Comparison of ENCODE assay signal across 15 cellular contexts in genomic region chr9:131693651-131694597, GRCh38. TPM values are rescaled to one million over a fixed set of nuclear protein-coding genes. Genes with fewer than 3 reads are reported as not detected.
DNase-seq lines count a peak whose midpoint lies in the region; ATAC-seq and TF ChIP-seq lines count a peak whose summit lies in the region.
"Had no signal": no experiment of that assay in that cellular context is flagged by ENCODE, and none has a peak within 500 bp of the region (broad histone marks: within the 10 kb centered on the region; RNA-seq: fewer than 3 reads in every experiment).

No MANE protein-coding gene starts in this region.

- H3K4me1 Mint-ChIP-seq in activated T-cell treated with anti-CD3 and anti-CD28 coated beads, Interleukin-2, amount 50 U/mL, for 72 hours (ENCODE audit: low read depth): peaks cover 78% of the 10 kb centered on the region
- H3K4me1 Mint-ChIP-seq in activated T-cell treated with anti-CD3 and anti-CD28 coated beads, Interleukin-2, amount 50 U/mL, for 4 hours (ENCODE audit: low read depth): peaks cover 91% of the 10 kb centered on the region
- H3K4me1 Mint-ChIP-seq in activated B cell treated with CpG ODN at 0.5 μM for 24 hours (peaks cover 95% of the 10 kb centered on the region), glutamatergic neuron (ENCODE audit: low read depth, unreplicated experiment) (peaks cover 67% of the 10 kb centered on the region)
- H3K4me1 Mint-ChIP-seq in stimulated activated memory B cell treated with anti-CD40 and anti-IgM and Interleukin-4, amounts not matched to agents 10 μg/mL and 1 μg/mL and 100 μg/mL, for 72 hours: peaks cover 95% of the 10 kb centered on the region

- TF ChIP-seq CTCF in activated B cell treated with CpG ODN at 0.5 μM for 24 hours (IDR thresholded peaks at IDR 0.05) (no peak), glutamatergic neuron (IDR thresholded peaks at IDR 0.05; ENCODE audit: partially characterized antibody, unreplicated experiment) (no peak)

- DNase-seq in activated T-cell treated with anti-CD3 and anti-CD28 coated beads, Interleukin-2, amount 50 U/mL, for 72 hours: no peak
- DNase-seq in activated T-cell treated with anti-CD3 and anti-CD28 coated beads, Interleukin-2, amount 50 U/mL, for 4 hours: no peak
- DNase-seq in activated B cell treated with CpG ODN at 0.5 μM for 24 hours: no peak
- DNase-seq in glutamatergic neuron: no peak
- no peak for DNase-seq in left colon
- DNase-seq: activated CD4-positive, CD25-positive, alpha-beta regulatory T cell treated with anti-CD3 and anti-CD28 coated beads, Interleukin-2, amount 50 U/mL, for 72 hours; aorta; GOT3; NCI-H2029 treated with DMSO at 0.1 percent for 48 hours; NCI-H748 treated with DMSO at 0.1 percent for 48 hours; nucleus accumbens had no signal

- H3K27ac Mint-ChIP-seq in activated T-cell treated with anti-CD3 and anti-CD28 coated beads, Interleukin-2, amount 50 U/mL, for 72 hours: peak overlapping the region; percentile 11
- H3K27ac Mint-ChIP-seq in activated B cell treated with CpG ODN at 0.5 μM for 24 hours (peak overlapping the region; percentile 8), glutamatergic neuron (ENCODE audit: unreplicated experiment) (peak overlapping the region; percentile 76)
- H3K27ac Mint-ChIP-seq in stimulated activated memory B cell treated with anti-CD40 and anti-IgM and Interleukin-4, amounts not matched to agents 10 μg/mL and 1 μg/mL and 100 μg/mL, for 72 hours: peak overlapping the region; percentile 19
- H3K27ac Mint-ChIP-seq: activated T-helper 1 cell treated with anti-CD3 and anti-CD28 coated beads, Interleukin-12 subunit alpha, Interleukin-12 subunit beta, Interleukin-2, Interleukin-4 antibody, amounts not matched to agents 30 ng/mL and 10 ng/mL and 1 ng/mL, durations not matched to agents 14 hours and 24 hours and 36 hours had no signal

- no peaks in the 10 kb centered on the region for H3K27me3 Mint-ChIP-seq in activated T-cell treated with anti-CD3 and anti-CD28 coated beads, Interleukin-2, amount 50 U/mL, for 72 hours (ENCODE audit: low read depth)
- H3K27me3 Mint-ChIP-seq in activated T-cell treated with anti-CD3 and anti-CD28 coated beads, Interleukin-2, amount 50 U/mL, for 4 hours (ENCODE audit: low read depth): no peaks in the 10 kb centered on the region
- H3K27me3 Mint-ChIP-seq in activated B cell treated with CpG ODN at 0.5 μM for 24 hours (no peaks in the 10 kb centered on the region), glutamatergic neuron (ENCODE audit: unreplicated experiment) (peaks cover 8% of the 10 kb centered on the region)
- H3K27me3 Mint-ChIP-seq in stimulated activated memory B cell treated with anti-CD40 and anti-IgM and Interleukin-4, amounts not matched to agents 10 μg/mL and 1 μg/mL and 100 μg/mL, for 72 hours: no peaks in the 10 kb centered on the region

- CTCF ChIA-PET in activated B cell treated with CpG ODN at 0.5 μM for 24 hours (lab: Charles Lee): interaction anchor here (0.5 to 2.4 kb wide), 2 partner anchors 16 to 59 kb away, joined by 3 to 5 read pairs; no protein-coding TSS in a partner anchor

- no peak for ATAC-seq in activated T-cell treated with anti-CD3 and anti-CD28 coated beads, Interleukin-2, amount 50 U/mL, for 72 hours (replicated peaks in 1 of 2)
- ATAC-seq in activated T-cell treated with anti-CD3 and anti-CD28 coated beads, Interleukin-2, amount 50 U/mL, for 4 hours: no peak
- ATAC-seq in activated B cell treated with CpG ODN at 0.5 μM for 24 hours (ENCODE audit: low read depth) (no peak), left colon (no peak), SK-N-SH treated with all-trans-retinoic acid at 6 μM for 48 hours (no peak), HG03097 (IDR thresholded peaks at IDR 0.05; ENCODE audit: low FRiP score, unreplicated experiment) (no peak)
- no peak for ATAC-seq in stimulated activated memory B cell treated with anti-CD40 and anti-IgM and Interleukin-4, amounts not matched to agents 10 μg/mL and 1 μg/mL and 100 μg/mL, for 72 hours

- POLR2A ChIA-PET in activated B cell treated with CpG ODN at 0.5 μM for 24 hours (lab: Charles Lee): interaction anchor here (0.8 to 3.9 kb wide), 5 partner anchors 8 to 35 kb away, joined by 3 to 15 read pairs (median 3); no protein-coding TSS in a partner anchor

- no peaks in the 10 kb centered on the region for H3K9me3 Mint-ChIP-seq in activated T-cell treated with anti-CD3 and anti-CD28 coated beads, Interleukin-2, amount 50 U/mL, for 72 hours
- H3K9me3 Mint-ChIP-seq in activated T-cell treated with anti-CD3 and anti-CD28 coated beads, Interleukin-2, amount 50 U/mL, for 4 hours: no peaks in the 10 kb centered on the region
- H3K9me3 Mint-ChIP-seq in activated B cell treated with CpG ODN at 0.5 μM for 24 hours (no peaks in the 10 kb centered on the region), glutamatergic neuron (ENCODE audit: unreplicated experiment) (peaks cover 3% of the 10 kb centered on the region)
- no peaks in the 10 kb centered on the region for H3K9me3 Mint-ChIP-seq in stimulated activated memory B cell treated with anti-CD40 and anti-IgM and Interleukin-4, amounts not matched to agents 10 μg/mL and 1 μg/mL and 100 μg/mL, for 72 hours
- H3K9me3 Mint-ChIP-seq: activated T-helper 1 cell treated with anti-CD3 and anti-CD28 coated beads, Interleukin-12 subunit alpha, Interleukin-12 subunit beta, Interleukin-2, Interleukin-4 antibody, amounts not matched to agents 30 ng/mL and 10 ng/mL and 1 ng/mL, durations not matched to agents 14 hours and 24 hours and 36 hours had no signal

- peaks cover 2 to 3% of the 10 kb centered on the region in 2 donors for H3K36me3 Mint-ChIP-seq in activated T-cell treated with anti-CD3 and anti-CD28 coated beads, Interleukin-2, amount 50 U/mL, for 72 hours (ENCODE audit: insufficient read depth in 2 of 2)
- H3K36me3 Mint-ChIP-seq in activated T-cell treated with anti-CD3 and anti-CD28 coated beads, Interleukin-2, amount 50 U/mL, for 4 hours (ENCODE audit: insufficient read depth): peaks cover 7% of the 10 kb centered on the region
- H3K36me3 Mint-ChIP-seq in activated B cell treated with CpG ODN at 0.5 μM for 24 hours (ENCODE audit: low read depth) (peaks cover 24% of the 10 kb centered on the region), glutamatergic neuron (ENCODE audit: unreplicated experiment) (no peaks in the 10 kb centered on the region)
- H3K36me3 Mint-ChIP-seq in stimulated activated memory B cell treated with anti-CD40 and anti-IgM and Interleukin-4, amounts not matched to agents 10 μg/mL and 1 μg/mL and 100 μg/mL, for 72 hours: peaks cover 33% of the 10 kb centered on the region

- peak overlapping the region; percentile 31 to 50 for H3K4me3 Mint-ChIP-seq in activated T-cell treated with anti-CD3 and anti-CD28 coated beads, Interleukin-2, amount 50 U/mL, for 72 hours
- H3K4me3 Mint-ChIP-seq in activated T-cell treated with anti-CD3 and anti-CD28 coated beads, Interleukin-2, amount 50 U/mL, for 4 hours: no peak overlapping the region
- H3K4me3 Mint-ChIP-seq in activated B cell treated with CpG ODN at 0.5 μM for 24 hours: no peak overlapping the region
- H3K4me3 Mint-ChIP-seq in glutamatergic neuron (ENCODE audit: unreplicated experiment): peak overlapping the region; percentile 20
- H3K4me3 Mint-ChIP-seq in stimulated activated memory B cell treated with anti-CD40 and anti-IgM and Interleukin-4, amounts not matched to agents 10 μg/mL and 1 μg/mL and 100 μg/mL, for 72 hours: no peak overlapping the region
- H3K4me3 Mint-ChIP-seq: activated T-helper 1 cell treated with anti-CD3 and anti-CD28 coated beads, Interleukin-12 subunit alpha, Interleukin-12 subunit beta, Interleukin-2, Interleukin-4 antibody, amounts not matched to agents 30 ng/mL and 10 ng/mL and 1 ng/mL, durations not matched to agents 14 hours and 24 hours and 36 hours had no signal

- intact Hi-C loops in activated B cell treated with CpG ODN at 0.5 μM for 24 hours (cut with micrococcal nuclease) (no loop called here), left colon (cut with DNase I, micrococcal nuclease) (no loop called here)

TF ChIP-seq in SK-N-SH treated with all-trans-retinoic acid at 6 μM for 48 hours, 23 proteins besides CTCF, POLR2A, EP300 and RAD21:
- TF ChIP-seq RARB (CRISPR knock-in tag; IDR thresholded peaks at IDR 0.05) (no peak), PATZ1 (CRISPR knock-in tag; IDR thresholded peaks at IDR 0.05; ENCODE audit: borderline replicate concordance) (no peak), ZNF70 (CRISPR knock-in tag; IDR thresholded peaks at IDR 0.05) (no peak), SNAI2 (CRISPR knock-in tag; IDR thresholded peaks at IDR 0.05) (no peak), OSR1 (CRISPR knock-in tag; IDR thresholded peaks at IDR 0.05) (no peak), ISL1 (CRISPR knock-in tag; IDR thresholded peaks at IDR 0.05) (no peak)

RNA-seq across cellular contexts. Expression of gene RAPGEF1, which starts 46.0 kb away (rescaled TPM):
- 100 to 1,000 TPM; 170 to 175 TPM for total RNA-seq in activated T-cell treated with anti-CD3 and anti-CD28 coated beads, Interleukin-2, amount 50 U/mL, for 72 hours
- 100 to 1,000 TPM; 106 to 120 (median 111) TPM for total RNA-seq in activated T-cell treated with anti-CD3 and anti-CD28 coated beads, Interleukin-2, amount 50 U/mL, for 4 hours
- total RNA-seq in activated B cell treated with CpG ODN at 0.5 μM for 24 hours (278 and 318 TPM in 2 replicates), glutamatergic neuron (ENCODE audit: unreplicated experiment) (319 TPM), left colon (10 to 100 TPM; 61.2 to 75.0 TPM)

Comparison
In these comparisons a context has a peak if more than half of its experiments do, and no peak if none do; other contexts are left out.
1. H3K4me3 Mint-ChIP-seq: peak in activated T-cell treated with anti-CD3 and anti-CD28 coated beads, Interleukin-2, amount 50 U/mL, for 72 hours (2 of 2) and glutamatergic neuron (single experiment); none in activated T-cell treated with anti-CD3 and anti-CD28 coated beads, Interleukin-2, amount 50 U/mL, for 4 hours (single experiment), activated B cell treated with CpG ODN at 0.5 μM for 24 hours (single experiment) and stimulated activated memory B cell treated with anti-CD40 and anti-IgM and Interleukin-4, amounts not matched to agents 10 μg/mL and 1 μg/mL and 100 μg/mL, for 72 hours (single experiment).
2. H3K27ac Mint-ChIP-seq: peak in every context shown above with its lines; median percentile 76 in glutamatergic neuron; 19 in stimulated activated memory B cell treated with anti-CD40 and anti-IgM and Interleukin-4, amounts not matched to agents 10 μg/mL and 1 μg/mL and 100 μg/mL, for 72 hours; 11 in activated T-cell treated with anti-CD3 and anti-CD28 coated beads, Interleukin-2, amount 50 U/mL, for 72 hours; 8 in activated B cell treated with CpG ODN at 0.5 μM for 24 hours.